8 cellular contexts compared by ENCODE assay signal in the genomic region with DNA sequence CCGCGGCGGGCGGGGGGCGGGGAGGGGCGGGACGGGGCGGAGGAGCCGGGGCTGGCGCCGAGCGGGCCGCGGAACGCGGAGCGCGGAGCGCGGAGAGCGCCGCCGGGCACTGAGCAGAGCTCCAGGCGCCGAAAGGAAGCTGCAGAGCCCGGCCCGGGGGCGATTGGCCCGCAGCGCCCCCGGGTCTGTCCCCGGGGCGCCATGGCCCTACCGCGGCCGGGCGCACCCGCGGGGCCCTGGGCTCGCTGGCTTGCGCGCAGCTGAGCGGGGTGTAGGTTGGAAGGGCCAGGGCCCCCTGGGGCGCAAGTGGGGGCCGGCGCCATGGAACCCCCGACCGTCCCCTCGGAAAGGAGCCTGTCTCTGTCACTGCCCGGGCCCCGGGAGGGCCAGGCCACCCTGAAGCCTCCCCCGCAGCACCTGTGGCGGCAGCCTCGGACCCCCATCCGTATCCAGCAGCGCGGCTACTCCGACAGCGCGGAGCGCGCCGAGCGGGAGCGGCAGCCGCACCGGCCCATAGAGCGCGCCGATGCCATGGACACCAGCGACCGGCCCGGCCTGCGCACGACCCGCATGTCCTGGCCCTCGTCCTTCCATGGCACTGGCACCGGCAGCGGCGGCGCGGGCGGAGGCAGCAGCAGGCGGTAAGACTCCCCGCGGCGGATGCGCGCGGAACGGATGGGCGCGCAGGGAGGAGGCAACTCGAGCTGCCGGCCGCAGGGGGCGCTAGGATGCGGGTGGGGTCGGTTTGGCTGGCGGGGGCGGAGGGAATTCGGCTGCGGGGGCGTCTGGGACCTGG. TPM values are rescaled to one million over a fixed set of nuclear protein-coding genes. Genes with fewer than 3 reads are reported as not detected.
DNase-seq lines count a peak whose midpoint lies in the region; ATAC-seq and TF ChIP-seq lines count a peak whose summit lies in the region.

A gene (plus strand): TSS at position 95 of the 796 bp plus-strand sequence. CDS start 227 bp downstream, at position 322.

- peaks cover 69 to 74% of the 10 kb centered on the region in 2 donors for H3K4me1 Mint-ChIP-seq in immature natural killer cell
- H3K4me1 Mint-ChIP-seq in stimulated activated naive CD8-positive, alpha-beta T cell treated with anti-CD3 and anti-CD28 coated beads, Interleukin-15, Interleukin-2, amounts not matched to agents 100 ng/mL and 50 ng/mL, for 24 hours (ENCODE audit: low read depth), result peaks cover 77% of the 10 kb centered on the region

- no TSS peak for BruUV-seq in A673 (replicated peaks; lab: Mats Ljungman, UMichigan)

- ATAC-seq in GM21529 (IDR thresholded peaks at IDR 0.05; ENCODE audit: unreplicated experiment), result no peak

- CTCF ChIA-PET in A673 (lab: Charles Lee), result interaction anchor here (0.6 to 0.8 kb wide), 4 partner anchors 11 to 261 kb away, joined by 3 to 5 read pairs (median 3); no protein-coding TSS in a partner anchor

- H3K4me1 ChIP-seq in A673 (ENCODE audit: insufficient read depth, low read length, poor library complexity, severe bottlenecking), result peaks cover 40% of the 10 kb centered on the region

- DNase-seq in A673 (ENCODE audit: low spot score), result peak; percentile 89
- DNase-seq in GM12865 (ENCODE audit: low read depth), result peak; percentile 76
- peak; percentile 89 for DNase-seq in RPMI8226
- peak; percentile 66 to 69 (median 68) for DNase-seq in immature natural killer cell
- no peak for DNase-seq in midbrain (lab: John Stamatoyannopoulos, UW)

- H3K4me3 Mint-ChIP-seq in immature natural killer cell, result peak within 1 kb of the TSS; percentile 75 to 87 (median 78)
- H3K4me3 Mint-ChIP-seq in stimulated activated naive CD8-positive, alpha-beta T cell treated with anti-CD3 and anti-CD28 coated beads, Interleukin-15, Interleukin-2, amounts not matched to agents 100 ng/mL and 50 ng/mL, for 24 hours, result peak within 1 kb of the TSS; percentile 91

- H3K36me3 Mint-ChIP-seq in immature natural killer cell, result peaks cover 0 to 5% (median 0%) of the 10 kb centered on the region in 3 donors
- H3K36me3 Mint-ChIP-seq in stimulated activated naive CD8-positive, alpha-beta T cell treated with anti-CD3 and anti-CD28 coated beads, Interleukin-15, Interleukin-2, amounts not matched to agents 100 ng/mL and 50 ng/mL, for 24 hours (ENCODE audit: low read depth), result no peaks in the 10 kb centered on the region

- no peaks in the 10 kb centered on the region for H3K36me3 ChIP-seq in A673 (ENCODE audit: insufficient read depth, low read length, poor library complexity, severe bottlenecking)

- no peaks in the 10 kb centered on the region for H3K27me3 ChIP-seq in A673 (replicated peaks; ENCODE audit: insufficient read depth, low read depth, low read length, poor library complexity)

- H3K27ac Mint-ChIP-seq in immature natural killer cell, result peak within 1 kb of the TSS in 5 of 6 donors; percentile 71 to 98 (median 89)
- peak within 1 kb of the TSS; percentile 98 for H3K27ac Mint-ChIP-seq in stimulated activated naive CD8-positive, alpha-beta T cell treated with anti-CD3 and anti-CD28 coated beads, Interleukin-15, Interleukin-2, amounts not matched to agents 100 ng/mL and 50 ng/mL, for 24 hours

- no peaks in the 10 kb centered on the region for H3K9me3 ChIP-seq in A673 (ENCODE audit: low read depth, low read length, poor library complexity, severe bottlenecking)

- H3K4me3 ChIP-seq in A673 (ENCODE audit: low read depth, low read length, poor library complexity, severe bottlenecking), result peak within 1 kb of the TSS; percentile 83
- H3K4me3 ChIP-seq in GM12865 (ENCODE audit: low read depth, low read length), result peak within 1 kb of the TSS; percentile 50

- no peaks in the 10 kb centered on the region for H3K9me3 Mint-ChIP-seq in immature natural killer cell
- H3K9me3 Mint-ChIP-seq in stimulated activated naive CD8-positive, alpha-beta T cell treated with anti-CD3 and anti-CD28 coated beads, Interleukin-15, Interleukin-2, amounts not matched to agents 100 ng/mL and 50 ng/mL, for 24 hours, result no peaks in the 10 kb centered on the region

- H3K27ac ChIP-seq in A673 (ENCODE audit: low read depth, low read length, poor library complexity, severe bottlenecking) (peak within 1 kb of the TSS; percentile 89), adipose tissue (ENCODE audit: low read depth, low read length) (no peak within 1 kb of the TSS)

- TF ChIP-seq CTCF in A673 (conservative IDR thresholded peaks at IDR 0.05; ENCODE audit: low read depth, low read length), result peak; percentile 83
- TF ChIP-seq CTCF in GM12865 (IDR thresholded peaks at IDR 0.05; ENCODE audit: insufficient read depth, low read depth, low read length, missing control alignments), result peak; percentile 73

- H3K27me3 Mint-ChIP-seq in immature natural killer cell (ENCODE audit: low read depth in 3 of 3), result peaks cover 50 to 70% (median 59%) of the 10 kb centered on the region in 3 donors
- H3K27me3 Mint-ChIP-seq in stimulated activated naive CD8-positive, alpha-beta T cell treated with anti-CD3 and anti-CD28 coated beads, Interleukin-15, Interleukin-2, amounts not matched to agents 100 ng/mL and 50 ng/mL, for 24 hours, result peaks cover 44% of the 10 kb centered on the region

- intact Hi-C loops in A673 (cut with micrococcal nuclease; ENCODE audit: unreplicated experiment), result no loop called here

- WGBS in adipose tissue, 3 donors, result 1 to 2% (median 1%) methylated on average over 76 to 104 of the region's 104 CpGs

- POLR2A ChIA-PET in A673 (lab: Charles Lee; ENCODE audit: low non-redundant PET), result interaction anchor here (0.6 kb wide), 1 partner anchor 131 kb away, joined by 4 read pairs; a partner anchor contains a TSS

RNA-seq across cellular contexts. Expression of the gene that starts here (rescaled TPM):
- 32.5 and 40.1 TPM in 2 replicates for total RNA-seq in A673 (2021)
- polyA plus RNA-seq in adipose tissue (10 to 100 TPM in 2 of 3 donors, 1 to 10 TPM in 1; 6.4 to 11.9 (median 10.6) TPM), immature natural killer cell (10 to 100 TPM; 10.4 to 22.6 (median 11.1) TPM)
